In the genomic region with DNA sequence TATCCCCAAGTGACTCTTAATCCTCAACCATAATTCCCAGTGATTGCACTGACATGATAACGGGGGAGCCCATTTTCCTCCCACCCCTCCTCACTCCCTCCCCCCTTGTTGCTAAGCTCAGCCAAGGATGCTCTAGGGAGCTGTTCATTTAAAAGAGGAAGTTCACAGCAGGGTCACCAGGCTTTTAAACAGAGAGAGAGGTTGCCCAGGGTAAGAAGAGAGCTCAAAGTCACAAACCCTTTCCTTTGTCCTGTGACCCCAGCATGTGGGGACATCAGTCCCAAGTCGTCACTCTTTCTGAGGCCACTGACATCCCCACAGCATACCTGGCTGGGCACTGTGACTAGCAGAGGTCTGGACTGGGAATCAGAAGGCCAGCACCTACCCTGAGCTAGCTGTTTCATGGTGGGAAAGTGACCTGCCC, we compare ENCODE assay signal across 11 cellular contexts.
DNase-seq lines count a peak whose midpoint lies in the region; ATAC-seq and TF ChIP-seq lines count a peak whose summit lies in the region.
"Had no signal": no experiment of that assay in that cellular context is flagged by ENCODE, and none has a peak within 500 bp of the region (broad histone marks: within the 10 kb centered on the region; RNA-seq: fewer than 3 reads in every experiment).

No MANE protein-coding gene starts in this region.

- peak; percentile 64 for ATAC-seq in GM19351 (IDR thresholded peaks at IDR 0.05; ENCODE audit: unreplicated experiment)
- ATAC-seq in GM21447 (IDR thresholded peaks at IDR 0.05; ENCODE audit: unreplicated experiment): no peak
- no peak for ATAC-seq in GM18505 (IDR thresholded peaks at IDR 0.05; ENCODE audit: unreplicated experiment)
- ATAC-seq: HCT116 had no signal

- peak overlapping the region; percentile 99 for H3K27ac Mint-ChIP-seq in nephron progenitor cell
- H3K27ac Mint-ChIP-seq: activated T-cell treated with anti-CD3 and anti-CD28 coated beads, Interleukin-2, amount 50 U/mL, for 24 hours had no signal

- no peak for TF ChIP-seq CTCF in nephron progenitor cell (IDR thresholded peaks at IDR 0.05)

- H3K4me1 Mint-ChIP-seq in nephron progenitor cell: peaks cover 98% of the 10 kb centered on the region

- TF ChIP-seq POLR2A in GM18505 (IDR thresholded peaks at IDR 0.05; ENCODE audit: borderline replicate concordance, extremely low read depth, insufficient read depth, insufficient read length): no peak

- H3K4me3 Mint-ChIP-seq in nephron progenitor cell: no peak overlapping the region
- H3K4me3 Mint-ChIP-seq: activated T-cell treated with anti-CD3 and anti-CD28 coated beads, Interleukin-2, amount 50 U/mL, for 24 hours had no signal

- peaks cover 4% of the 10 kb centered on the region for H3K36me3 Mint-ChIP-seq in nephron progenitor cell (ENCODE audit: low read depth)

- H3K27me3 Mint-ChIP-seq in nephron progenitor cell (ENCODE audit: low read depth, poor library complexity): peaks cover 2% of the 10 kb centered on the region
- H3K27me3 Mint-ChIP-seq: activated T-cell treated with anti-CD3 and anti-CD28 coated beads, Interleukin-2, amount 50 U/mL, for 24 hours had no signal

- H3K9me3 Mint-ChIP-seq in nephron progenitor cell: no peaks in the 10 kb centered on the region
- H3K9me3 Mint-ChIP-seq: activated T-cell treated with anti-CD3 and anti-CD28 coated beads, Interleukin-2, amount 50 U/mL, for 24 hours had no signal

- DNase-seq in NCI-H1436 treated with DMSO at 0.1 percent for 48 hours (lab: John Stamatoyannopoulos, UW): peak; percentile 11
- peak; percentile 3 for DNase-seq in amniotic epithelial cell (ENCODE audit: low read depth)
- peak; percentile 46 for DNase-seq in nephron progenitor cell
- DNase-seq in pons (ENCODE audit: low spot score): no peak
- DNase-seq in NCI-H510A (lab: John Stamatoyannopoulos, UW): no peak
- DNase-seq: activated T-cell treated with anti-CD3 and anti-CD28 coated beads, Interleukin-2, amount 50 U/mL, for 24 hours; SHP77 treated with DMSO at 0.1 percent for 48 hours had no signal

Comparison
In these comparisons a context has a peak if more than half of its experiments do, and no peak if none do; other contexts are left out.
1. DNase-seq: peak in NCI-H1436 treated with DMSO at 0.1 percent for 48 hours (single experiment), amniotic epithelial cell (single experiment) and nephron progenitor cell (single experiment); none in pons (single experiment) and NCI-H510A (single experiment).